1 cellular context compared by ENCODE assay signal in genomic region chr12:39712334-39712733, GRCh38.
TF ChIP-seq lines count a peak whose summit lies in the region.

No MANE protein-coding gene starts in this region.

TF ChIP-seq in K562, 482 proteins besides CTCF, POLR2A, EP300 and RAD21 (continued from another document):
- no peak for TF ChIP-seq PTBP1 (IDR thresholded peaks at IDR 0.05; ENCODE audit: low read depth, low read length)
- no peak for TF ChIP-seq PRDM10 (IDR thresholded peaks at IDR 0.05; ENCODE audit: partially characterized antibody)
- no peak for TF ChIP-seq SAP30 (IDR thresholded peaks at IDR 0.05; ENCODE audit: borderline replicate concordance, insufficient read depth, low read depth, low read length, poor library complexity, severe bottlenecking)
- 0 out of 2 replicates have a peak, but pooled peaks have one; percentile 44 for TF ChIP-seq CAMTA2 (CRISPR knock-in tag; conservative IDR thresholded peaks at IDR 0.05)
- TF ChIP-seq HMGN3 (IDR thresholded peaks at IDR 0.05; ENCODE audit: borderline replicate concordance, extremely low read depth, insufficient read length, low read depth, low read length), result no peak
- TF ChIP-seq ZBTB49 (CRISPR knock-in tag; IDR thresholded peaks at IDR 0.05; ENCODE audit: borderline replicate concordance), result no peak
- TF ChIP-seq THRAP3 (IDR thresholded peaks at IDR 0.05; ENCODE audit: borderline replicate concordance), result no peak
- TF ChIP-seq ZBTB17 (CRISPR knock-in tag; IDR thresholded peaks at IDR 0.05), result no peak
- no peak for TF ChIP-seq SREBF1 (IDR thresholded peaks at IDR 0.05; ENCODE audit: borderline replicate concordance, low read depth, low read length)
- no peak for TF ChIP-seq ZNF668 (CRISPR knock-in tag; IDR thresholded peaks at IDR 0.05)
- no peak for TF ChIP-seq BRF1 (IDR thresholded peaks at IDR 0.05; ENCODE audit: borderline replicate concordance, extremely low read depth, insufficient read length)
- TF ChIP-seq ZNF785 (CRISPR knock-in tag; IDR thresholded peaks at IDR 0.05), result peak; percentile 71; the same call in 1 of the 2 replicates
- TF ChIP-seq KHSRP (IDR thresholded peaks at IDR 0.05), result no peak
- no peak for TF ChIP-seq EHMT2 (IDR thresholded peaks at IDR 0.05)
- no peak for TF ChIP-seq NR2C2 (CRISPR knock-in tag; IDR thresholded peaks at IDR 0.05)
- no peak for TF ChIP-seq NR2C2 (tag; IDR thresholded peaks at IDR 0.05)
- no peak for TF ChIP-seq REST (CRISPR knock-in tag; IDR thresholded peaks at IDR 0.05; ENCODE audit: low read depth)
- TF ChIP-seq RFX1 (IDR thresholded peaks at IDR 0.05), result no peak
- TF ChIP-seq HIVEP1 (CRISPR knock-in tag; IDR thresholded peaks at IDR 0.05), result peak; percentile 85; the same call in 1 of the 2 replicates
- TF ChIP-seq ASH1L (IDR thresholded peaks at IDR 0.05; ENCODE audit: borderline replicate concordance, low read depth, partially characterized antibody), result no peak
- TF ChIP-seq HCFC1 (IDR thresholded peaks at IDR 0.05; ENCODE audit: low read depth, low read length), result no peak
- TF ChIP-seq HNRNPUL1 (IDR thresholded peaks at IDR 0.05; ENCODE audit: low read length), result no peak
- no peak for TF ChIP-seq PATZ1 (CRISPR knock-in tag; IDR thresholded peaks at IDR 0.05; ENCODE audit: borderline replicate concordance)
- TF ChIP-seq MXI1 (IDR thresholded peaks at IDR 0.05; ENCODE audit: low read depth, low read length), result no peak
- no peak for TF ChIP-seq ZFP91 (CRISPR knock-in tag; IDR thresholded peaks at IDR 0.05)
- TF ChIP-seq ZNF165 (CRISPR knock-in tag; IDR thresholded peaks at IDR 0.05; ENCODE audit: borderline replicate concordance), result no peak
- no peak for TF ChIP-seq ZNF282 (CRISPR knock-in tag; IDR thresholded peaks at IDR 0.05)
- TF ChIP-seq TBP (optimal IDR thresholded peaks at IDR 0.05; ENCODE audit: low read depth, low read length), result no peak
- TF ChIP-seq ZNF740 (CRISPR knock-in tag; IDR thresholded peaks at IDR 0.05), result no peak
- no peak for TF ChIP-seq ZNF740 (tag; IDR thresholded peaks at IDR 0.05)
TF ChIP-seq in K562: peak in this region for 43.
